ENCODE assay signal across 8 cellular contexts in genomic region chr11:5280582-5281102, GRCh38. TPM values are rescaled to one million over a fixed set of nuclear protein-coding genes. Genes with fewer than 3 reads are reported as not detected.
A peak's percentile ranks its signal among the peaks of the same experiment; 100 is the strongest.
DNase-seq lines count a peak whose midpoint lies in the region; ATAC-seq and TF ChIP-seq lines count a peak whose summit lies in the region.

No MANE protein-coding gene starts in this region.

- no peak overlapping the region for H3K27ac ChIP-seq in SJCRH30

- no peaks in the 10 kb centered on the region for H3K27me3 ChIP-seq in SJCRH30

- no peak overlapping the region for H3K4me3 ChIP-seq in SJCRH30
- no peak overlapping the region for H3K4me3 ChIP-seq in fibroblast of the aortic adventitia (ENCODE audit: low read depth, low read length)

- peak; percentile 15 for DNase-seq in SIG-M5 treated with dmso at 0.1 percent for 504 hours (lab: John Stamatoyannopoulos, UW; ENCODE audit: unreplicated experiment)
- DNase-seq in SIG-M5 (lab: John Stamatoyannopoulos, UW), result no peak
- DNase-seq in SJCRH30, result peak; percentile 56
- DNase-seq in fibroblast of the aortic adventitia (ENCODE audit: low read depth), result peak; percentile 99
- peak; percentile 60 for DNase-seq in sciatic nerve (ENCODE audit: low spot score)
- no peak for DNase-seq in NCI-H187 treated with DMSO at 0.1 percent for 48 hours (lab: John Stamatoyannopoulos, UW)

- H3K36me3 ChIP-seq in SJCRH30, result no peaks in the 10 kb centered on the region

- intact Hi-C loops in sciatic nerve (cut with DNase I), result no loop called here

- H3K9me3 ChIP-seq in SJCRH30 (replicated peaks), result no peaks in the 10 kb centered on the region

- no peaks in the 10 kb centered on the region for H3K4me1 ChIP-seq in SJCRH30

- ATAC-seq in GM19468 (IDR thresholded peaks at IDR 0.05; ENCODE audit: extremely low read depth, unreplicated experiment), result peak; percentile 96
- peak; percentile 91 for ATAC-seq in HG03378 (IDR thresholded peaks at IDR 0.05; ENCODE audit: unreplicated experiment)
- peak; percentile 90 for ATAC-seq in sciatic nerve

- no peak for TF ChIP-seq CTCF in fibroblast of the aortic adventitia (IDR thresholded peaks at IDR 0.05; ENCODE audit: insufficient read depth, low read length)

RNA-seq across cellular contexts. Expression of gene HBE1, which starts 10.9 kb away (rescaled TPM):
- 0.26 TPM in 1 of 2 replicates, not detected in the other for total RNA-seq in SJCRH30 (2014; rRNA removed; shearing (Covaris generic))
- total RNA-seq in fibroblast of the aortic adventitia (ENCODE audit: low replicate concordance) (not detected in 2 replicates), sciatic nerve (not detected)

RNA-seq across cellular contexts. Expression of gene OR51B4, which starts 21.1 kb away (rescaled TPM):
- total RNA-seq in SJCRH30 (2014; rRNA removed; shearing (Covaris generic)), result not detected in 2 replicates
- 0.18 TPM in 1 of 2 replicates, not detected in the other for total RNA-seq in fibroblast of the aortic adventitia (ENCODE audit: low replicate concordance)
- total RNA-seq in sciatic nerve, result 0.40 TPM

RNA-seq across cellular contexts. Expression of gene HBG2, which starts 26.1 kb away (rescaled TPM):
- not detected in 2 replicates for total RNA-seq in SJCRH30 (2014; rRNA removed; shearing (Covaris generic))
- total RNA-seq in fibroblast of the aortic adventitia (ENCODE audit: low replicate concordance), result not detected in 2 replicates
- total RNA-seq in sciatic nerve, result 6.1 TPM

RNA-seq across cellular contexts. Expression of gene HBG1, which starts 31.0 kb away (rescaled TPM):
- not detected in 2 replicates for total RNA-seq in SJCRH30 (2014; rRNA removed; shearing (Covaris generic))
- total RNA-seq in fibroblast of the aortic adventitia (ENCODE audit: low replicate concordance) (not detected in 2 replicates), sciatic nerve (5.3 TPM)

RNA-seq across cellular contexts. Expression of gene OR51B2, which starts 43.5 kb away (rescaled TPM):
- not detected in 2 replicates for total RNA-seq in SJCRH30 (2014; rRNA removed; shearing (Covaris generic))
- total RNA-seq in fibroblast of the aortic adventitia (ENCODE audit: low replicate concordance) (not detected in 2 replicates), sciatic nerve (0.40 TPM)

Comparison
In these comparisons a context has a peak if more than half of its experiments do, and no peak if none do; other contexts are left out.
1. DNase-seq: peak in SIG-M5 treated with dmso at 0.1 percent for 504 hours (single experiment), SJCRH30 (2 of 2), fibroblast of the aortic adventitia (single experiment) and sciatic nerve (single experiment); none in SIG-M5 (single experiment) and NCI-H187 treated with DMSO at 0.1 percent for 48 hours (single experiment).
2. Peak in every context shown above with its lines, with median percentiles within 50 percentile points of each other: ATAC-seq.